Comparison of ENCODE assay signal across 24 cellular contexts in genomic region chr20:46546293-46546692, GRCh38. TPM values are rescaled to one million over a fixed set of nuclear protein-coding genes. Genes with fewer than 3 reads are reported as not detected.
DNase-seq lines count a peak whose midpoint lies in the region; ATAC-seq, FAIRE-seq and TF ChIP-seq lines count a peak whose summit lies in the region.
"Had no signal": no experiment of that assay in that cellular context is flagged by ENCODE, and none has a peak within 500 bp of the region (broad histone marks: within the 10 kb centered on the region; RNA-seq: fewer than 3 reads in every experiment).

No MANE protein-coding gene starts in this region.

- no peaks in the 10 kb centered on the region for H3K9me2 ChIP-seq in MM.1S (replicated peaks; ENCODE audit: insufficient read depth, low read length)

- H3K4me3 Mint-ChIP-seq in WTC11 = no peak overlapping the region
- H3K4me3 Mint-ChIP-seq: HFFc6 had no signal

- H3K4me2 ChIP-seq in HepG2 (ENCODE audit: low read depth, low read length) = no peak overlapping the region
- H3K4me2 ChIP-seq in MM.1S (ENCODE audit: low read depth, low read length) = peak overlapping the region; percentile 73; the same call in 1 of the 2 replicates

- TF ChIP-seq POLR2A in HepG2 (IDR thresholded peaks at IDR 0.05; ENCODE audit: insufficient read depth in 1 of 2, low read depth in 2 of 2, low read length in 2 of 2) (no peak), right lobe of liver (IDR thresholded peaks at IDR 0.05) (no peak), testis (IDR thresholded peaks at IDR 0.05) (no peak)

- in situ Hi-C loops in HepG2 (cut with HindIII; ENCODE audit: extremely low pct_ligation_motif_present, low pct_unique_long_range_greater_than_20kb) = no loop called here

- no TSS peak for BruUV-seq in HepG2 (replicated peaks; lab: Mats Ljungman, UMichigan)

- TF ChIP-seq RAD21 in HepG2 (CRISPR knock-in tag; IDR thresholded peaks at IDR 0.05) = no peak

- no peak for FAIRE-seq in HepG2 (lab: Jason Lieb, UNC)
- FAIRE-seq: A204.1, GM12891, GM18507 had no signal

- 23% methylated on average over 3 of the region's 3 CpGs for WGBS in HepG2 (ENCODE audit: low lambda C conversion rate)
- 72% methylated on average over 3 of the region's 3 CpGs for WGBS in right lobe of liver (ENCODE audit: insufficient coverage, low coverage, low lambda C conversion rate, missing lambda C conversion rate)
- 65 to 66% methylated on average over 3 of the region's 3 CpGs for WGBS in testis, 2 donors

- H3K27ac ChIP-seq in HepG2 (ENCODE audit: extremely low read length, insufficient read depth, low read length) = no peak overlapping the region
- no peak overlapping the region for H3K27ac ChIP-seq in right lobe of liver
- H3K27ac ChIP-seq in MM.1S (ENCODE audit: low read length) = peak overlapping the region; percentile 94
- H3K27ac ChIP-seq in testis = no peak overlapping the region
- H3K27ac ChIP-seq: SJSA1 had no signal

- H3K9ac ChIP-seq in HepG2 (ENCODE audit: insufficient read depth, low read depth, low read length) (no peak overlapping the region), MM.1S (ENCODE audit: low read length) (peak overlapping the region; percentile 63; the same call in 1 of the 2 replicates)

- H3K36me3 ChIP-seq in HepG2 (replicated peaks in 1 of 2; ENCODE audit: control insufficient read depth in 1 of 2, insufficient read depth in 2 of 2, low read length in 2 of 2) (no peaks in the 10 kb centered on the region), right lobe of liver (no peaks in the 10 kb centered on the region), MM.1S (replicated peaks; ENCODE audit: insufficient read depth, low read length) (no peaks in the 10 kb centered on the region), testis (ENCODE audit: low read depth, missing control alignments) (no peaks in the 10 kb centered on the region)
- H3K36me3 ChIP-seq: SJSA1 had no signal

- no peaks in the 10 kb centered on the region for H3K9me3 Mint-ChIP-seq in WTC11
- H3K9me3 Mint-ChIP-seq: HFFc6 had no signal

- CTCF ChIA-PET in HepG2 (lab: Yijun Ruan, JAX; ENCODE audit: low intra/inter-chr PET ratio, low total read pairs) = interaction anchor here (2.6 kb wide), 1 partner anchor 135 kb away, joined by 14 read pairs; no protein-coding TSS in a partner anchor
- CTCF ChIA-PET in WTC11 (lab: Charles Lee) = interaction anchor here (1.8 kb wide), 1 partner anchor 16 kb away, joined by 4 read pairs; no protein-coding TSS in a partner anchor

- no peak for TF ChIP-seq CTCF in HepG2 (CRISPR knock-in tag; IDR thresholded peaks at IDR 0.05)
- no peak for TF ChIP-seq CTCF in right lobe of liver (IDR thresholded peaks at IDR 0.05)
- no peak for TF ChIP-seq CTCF in MM.1S (IDR thresholded peaks at IDR 0.05; ENCODE audit: low read length)
- no peak for TF ChIP-seq CTCF in WTC11 (IDR thresholded peaks at IDR 0.05)
- TF ChIP-seq CTCF in testis (IDR thresholded peaks at IDR 0.05) = no peak

- peaks cover 27% of the 10 kb centered on the region for H3F3A ChIP-seq in MM.1S (ENCODE audit: insufficient read depth, low read length)

- H3K4me1 ChIP-seq in HepG2 (ENCODE audit: insufficient read depth, low read length) (peaks cover 31% of the 10 kb centered on the region), right lobe of liver (no peaks in the 10 kb centered on the region), MM.1S (ENCODE audit: low read length) (peaks cover 72% of the 10 kb centered on the region), testis (peaks cover 11% of the 10 kb centered on the region)
- H3K4me1 ChIP-seq: SJSA1 had no signal

- H2AFZ ChIP-seq in HepG2 (ENCODE audit: low read length) = no peak overlapping the region
- no peak overlapping the region for H2AFZ ChIP-seq in MM.1S (ENCODE audit: low read length)

- ATAC-seq in HepG2 (peak; percentile 32), right lobe of liver (no peak), WTC11 (peak; percentile 44)

- H3K9me3 ChIP-seq in HepG2 (ENCODE audit: low read length) (no peaks in the 10 kb centered on the region), right lobe of liver (no peaks in the 10 kb centered on the region), MM.1S (replicated peaks; ENCODE audit: insufficient read depth, low read length) (no peaks in the 10 kb centered on the region), testis (no peaks in the 10 kb centered on the region)
- H3K9me3 ChIP-seq: SJSA1 had no signal

- H3K27me3 ChIP-seq in HepG2 (ENCODE audit: control insufficient read depth in 1 of 2, insufficient read depth in 2 of 2, low read length in 2 of 2) (peaks cover 5 to 21% of the 10 kb centered on the region in 2 experiments; a peak in 3 of 5 replicates), right lobe of liver (no peaks in the 10 kb centered on the region), MM.1S (replicated peaks; ENCODE audit: insufficient read depth, low read length) (no peaks in the 10 kb centered on the region), testis (no peaks in the 10 kb centered on the region)

- no peak overlapping the region for H3K27ac Mint-ChIP-seq in WTC11
- H3K27ac Mint-ChIP-seq: HFFc6 had no signal

- H3K27me3 Mint-ChIP-seq in WTC11 (ENCODE audit: low read depth) = no peaks in the 10 kb centered on the region

- H3K4me1 Mint-ChIP-seq in WTC11 = peaks cover 8% of the 10 kb centered on the region

- no peaks in the 10 kb centered on the region for H3K79me2 ChIP-seq in HepG2 (ENCODE audit: insufficient read depth, low read length)
- no peaks in the 10 kb centered on the region for H3K79me2 ChIP-seq in MM.1S (ENCODE audit: low read length)

- TF ChIP-seq EP300 in HepG2 (IDR thresholded peaks at IDR 0.05; ENCODE audit: low read depth in 2 of 2, low read length in 2 of 2) (no peak), HepG2 (CRISPR knock-in tag; IDR thresholded peaks at IDR 0.05; ENCODE audit: borderline replicate concordance) (no peak)

- H3K4me3 ChIP-seq in HepG2 (replicated peaks in 1 of 3; ENCODE audit: insufficient read depth in 1 of 3, low read depth in 2 of 3, low read length in 3 of 3) (no peak overlapping the region), right lobe of liver (no peak overlapping the region), MM.1S (ENCODE audit: low read length) (no peak overlapping the region), testis (no peak overlapping the region)
- H3K4me3 ChIP-seq: SJSA1 had no signal

- POLR2A ChIA-PET in HepG2 (lab: Yijun Ruan, JAX) = interaction anchor here (2.0 kb wide), 1 partner anchor 12 kb away, joined by 7 read pairs; no protein-coding TSS in a partner anchor
- POLR2A ChIA-PET in WTC11 (lab: Charles Lee) = no interaction called here

- DNase-seq in HepG2 (ENCODE audit: low spot score) (no peak), right lobe of liver (no peak), MM.1S (no peak), WTC11 (ENCODE audit: low spot score) (no peak), testis (peak; percentile 65), NCI-H226 (no peak), NCI-H345 treated with DMSO at 0.1 percent for 48 hours (lab: John Stamatoyannopoulos, UW; ENCODE audit: unreplicated experiment) (no peak)
- DNase-seq in effector CD4-positive, alpha-beta T cell = no peak
- DNase-seq: COR-L47, GF-D8, GOT3, HFFc6, KBM-7, NCI-H1417 treated with DMSO at 0.1 percent for 48 hours, NCI-H1930, NCI-H2171, NCI-H748 treated with DMSO at 0.1 percent for 48 hours had no signal

- intact Hi-C loops in HepG2 (cut with micrococcal nuclease; ENCODE audit: unreplicated experiment) (no loop called here), right lobe of liver (cut with DNase I) (no loop called here), testis (cut with DNase I; ENCODE audit: low total_unique reads) (no loop called here)

- H4K20me1 ChIP-seq in HepG2 (ENCODE audit: insufficient read depth, low read length) = no peaks in the 10 kb centered on the region
- no peaks in the 10 kb centered on the region for H4K20me1 ChIP-seq in MM.1S (ENCODE audit: insufficient read depth, low read length)

- H3K36me3 Mint-ChIP-seq in WTC11 = no peaks in the 10 kb centered on the region

RNA-seq across cellular contexts. Expression of gene OCSTAMP, which starts 4.2 kb away (rescaled TPM):
- total RNA-seq in HepG2 (2016; rRNA removed; fragmentation: Illumina TruSeq; extraction: Trizol) = not detected in 2 replicates
- not detected in 2 replicates for total RNA-seq in HepG2 (2016; cell fraction: cytosol; rRNA removed; fragmentation: Illumina TruSeq; extraction: Trizol; ENCODE audit: low read depth)
- not detected in 2 replicates for total RNA-seq in HepG2 (2016; cell fraction: insoluble cytoplasmic fraction; rRNA removed; fragmentation: Illumina TruSeq; extraction: Trizol)
- not detected in 2 replicates for total RNA-seq in HepG2 (2016; cell fraction: membrane; rRNA removed; fragmentation: Illumina TruSeq; extraction: Trizol)
- total RNA-seq in HepG2 (2016; cell fraction: nucleus; rRNA removed; fragmentation: Illumina TruSeq; extraction: Trizol) = not detected in 2 replicates
- not detected in 2 replicates for polyA plus RNA-seq in HepG2 (2011; rRNA removed)
- not detected in 2 replicates for polyA plus RNA-seq in HepG2 (2011; cell fraction: cytosol; rRNA removed)
- polyA plus RNA-seq in HepG2 (2011; cell fraction: nucleus; rRNA removed) = not detected in 2 replicates
- not detected in 2 replicates for polyA plus RNA-seq in HepG2 (2012)
- polyA plus RNA-seq in HepG2 (2016; cell fraction: cytosol; fragmentation: Illumina TruSeq; extraction: Trizol; ENCODE audit: low read depth) = not detected in 2 replicates
- polyA plus RNA-seq in HepG2 (2016; cell fraction: insoluble cytoplasmic fraction; fragmentation: Illumina TruSeq; extraction: Trizol; ENCODE audit: low read depth) = not detected in 2 replicates
- polyA plus RNA-seq in HepG2 (2016; cell fraction: membrane; fragmentation: Illumina TruSeq; extraction: Trizol; ENCODE audit: low read depth) = not detected in 2 replicates
- polyA plus RNA-seq in HepG2 (2016; cell fraction: nucleus; fragmentation: Illumina TruSeq; extraction: Trizol; ENCODE audit: insufficient read depth, low read depth) = not detected in 2 replicates
- polyA minus RNA-seq in HepG2 (2011; rRNA and poly(A)+ RNA removed; ENCODE audit: low replicate concordance) = not detected in 2 replicates
- not detected in 2 replicates for polyA minus RNA-seq in HepG2 (2011; cell fraction: cytosol; rRNA and poly(A)+ RNA removed)
- polyA minus RNA-seq in HepG2 (2011; cell fraction: nucleus; rRNA and poly(A)+ RNA removed) = not detected in 2 replicates
- total RNA-seq in right lobe of liver = not detected
- total RNA-seq in WTC11 (2021) = 0.09 to 0.16 TPM in 2 of 3 replicates, not detected in the other
- under 1 TPM in 1 of 2 donors, not detected in 1; 0.56 TPM for total RNA-seq in testis
- 0.25 TPM for polyA plus RNA-seq in testis (ENCODE audit: insufficient read depth, low read depth, low replicate concordance)
- total RNA-seq: Daoy, HFFc6, MCF 10A, NCI-H460, SJSA1 had no signal

RNA-seq across cellular contexts. Expression of gene ZNF334, which starts 32.9 kb away (rescaled TPM):
- total RNA-seq in HepG2 (2016; rRNA removed; fragmentation: Illumina TruSeq; extraction: Trizol) (4.8 and 5.3 TPM in 2 replicates), right lobe of liver (1 to 10 TPM in 3 of 6 experiments, under 1 TPM in 3; 0.55 to 2.8 (median 1.3) TPM), WTC11 (2021) (18.7 to 20.1 TPM (median 19.2 TPM) in 3 replicates), testis (10 to 100 TPM; 26.8 to 33.7 TPM)
- total RNA-seq in HepG2 (2016; cell fraction: cytosol; rRNA removed; fragmentation: Illumina TruSeq; extraction: Trizol; ENCODE audit: low read depth) = 0.88 and 1.0 TPM in 2 replicates
- 4.7 and 5.1 TPM in 2 replicates for total RNA-seq in HepG2 (2016; cell fraction: insoluble cytoplasmic fraction; rRNA removed; fragmentation: Illumina TruSeq; extraction: Trizol)
- total RNA-seq in HepG2 (2016; cell fraction: membrane; rRNA removed; fragmentation: Illumina TruSeq; extraction: Trizol) = 1.7 and 2.4 TPM in 2 replicates
- total RNA-seq in HepG2 (2016; cell fraction: nucleus; rRNA removed; fragmentation: Illumina TruSeq; extraction: Trizol) = 11.4 and 12.3 TPM in 2 replicates
- polyA plus RNA-seq in HepG2 (2011; rRNA removed) (6.9 and 7.8 TPM in 2 replicates), testis (ENCODE audit: insufficient read depth, low read depth, low replicate concordance) (6.0 TPM)
- polyA plus RNA-seq in HepG2 (2011; cell fraction: cytosol; rRNA removed) = 1.3 and 1.9 TPM in 2 replicates
- 15.7 and 19.6 TPM in 2 replicates for polyA plus RNA-seq in HepG2 (2011; cell fraction: nucleus; rRNA removed)
- polyA plus RNA-seq in HepG2 (2012) = 3.0 and 4.6 TPM in 2 replicates
- polyA plus RNA-seq in HepG2 (2016; cell fraction: cytosol; fragmentation: Illumina TruSeq; extraction: Trizol; ENCODE audit: low read depth) = 0.20 and 0.32 TPM in 2 replicates
- polyA plus RNA-seq in HepG2 (2016; cell fraction: insoluble cytoplasmic fraction; fragmentation: Illumina TruSeq; extraction: Trizol; ENCODE audit: low read depth) = 4.3 and 4.8 TPM in 2 replicates
- polyA plus RNA-seq in HepG2 (2016; cell fraction: membrane; fragmentation: Illumina TruSeq; extraction: Trizol; ENCODE audit: low read depth) = 0.69 and 0.77 TPM in 2 replicates
- polyA plus RNA-seq in HepG2 (2016; cell fraction: nucleus; fragmentation: Illumina TruSeq; extraction: Trizol; ENCODE audit: insufficient read depth, low read depth) = 31.6 and 32.6 TPM in 2 replicates
- 2.8 TPM in 1 of 2 replicates, not detected in the other for polyA minus RNA-seq in HepG2 (2011; rRNA and poly(A)+ RNA removed; ENCODE audit: low replicate concordance)
- polyA minus RNA-seq in HepG2 (2011; cell fraction: cytosol; rRNA and poly(A)+ RNA removed) = 1.7 and 1.8 TPM in 2 replicates
- polyA minus RNA-seq in HepG2 (2011; cell fraction: nucleus; rRNA and poly(A)+ RNA removed) = 22.5 and 32.0 TPM in 2 replicates
- total RNA-seq: MCF 10A had no signal

Comparison
In these comparisons a context has a peak if more than half of its experiments do, and no peak if none do; other contexts are left out.
1. ATAC-seq: peak in HepG2 (single experiment) and WTC11 (single experiment); none in right lobe of liver (0 of 4).
2. Of the 50 proteins assayed by ChIP-seq in both HepG2 and WTC11: peak only in HepG2: none; only in WTC11: none; in both: NFYB and USF2; in neither: 48.